ENCODE assay signal across 8 cellular contexts in genomic region chr6:28657756-28658465, GRCh38.
DNase-seq lines count a peak whose midpoint lies in the region; ATAC-seq, FAIRE-seq and TF ChIP-seq lines count a peak whose summit lies in the region.

No MANE protein-coding gene starts in this region.

- intact Hi-C loops in endothelial cell of umbilical vein (cut with micrococcal nuclease), result loop anchor here (1.0 to 10.0 kb wide), 4 partner anchors 10 to 443 kb away; no protein-coding TSS in a partner anchor

- peak overlapping the region; percentile 71 for H3K4me3 Mint-ChIP-seq in activated CD8-positive, alpha-beta T cell treated with anti-CD3 and anti-CD28 coated beads, Interleukin-2, amount 10 ng/mL, durations not matched to agents 7 days and 5 days

- H3K9me1 ChIP-seq in endothelial cell of umbilical vein (replicated peaks; ENCODE audit: control insufficient read depth, extremely low read depth, insufficient read depth, low read length), result no peaks in the 10 kb centered on the region

- ATAC-seq in HG02588 (IDR thresholded peaks at IDR 0.05; ENCODE audit: unreplicated experiment) (peak; percentile 53), GM18873 (IDR thresholded peaks at IDR 0.05; ENCODE audit: low FRiP score, unreplicated experiment) (no peak)
- peak; percentile 83 for ATAC-seq in activated CD8-positive, alpha-beta T cell treated with anti-CD3 and anti-CD28 coated beads, Interleukin-2, amount 10 ng/mL, durations not matched to agents 7 days and 5 days

- H3K9me3 ChIP-seq in endothelial cell of umbilical vein (replicated peaks; ENCODE audit: control insufficient read depth, insufficient read depth, low read length) (no peaks in the 10 kb centered on the region), muscle layer of colon (ENCODE audit: low read length) (no peaks in the 10 kb centered on the region), stomach smooth muscle (ENCODE audit: control insufficient read depth in 2 of 2, low read length in 2 of 2) (no peaks in the 10 kb centered on the region)

- H3K4me3 ChIP-seq in endothelial cell of umbilical vein (replicated peaks in 1 of 3; ENCODE audit: insufficient read depth in 1 of 3, low read depth in 1 of 3, low read length in 3 of 3) (peak overlapping the region; percentile 28 to 86 (median 83)), muscle layer of colon (ENCODE audit: low read depth in 1 of 2, low read length in 2 of 2) (peak overlapping the region; percentile 14 to 42), stomach smooth muscle (ENCODE audit: low read length in 2 of 2) (peak overlapping the region; percentile 51 to 71)

- no peaks in the 10 kb centered on the region for H3K79me2 ChIP-seq in endothelial cell of umbilical vein (ENCODE audit: control insufficient read depth, insufficient read depth, low read length)

- H3K9ac ChIP-seq in endothelial cell of umbilical vein (replicated peaks; ENCODE audit: extremely low read depth, insufficient read depth, low read length), result peak overlapping the region; percentile 26
- H3K9ac ChIP-seq in muscle layer of colon (ENCODE audit: low read length), result no peak overlapping the region
- H3K9ac ChIP-seq in stomach smooth muscle (ENCODE audit: low read length in 2 of 2), result no peak overlapping the region

- BruUV-seq in endothelial cell of umbilical vein (replicated peaks; lab: Mats Ljungman, UMichigan), result no TSS peak

- H3K9me3 Mint-ChIP-seq in activated CD8-positive, alpha-beta T cell treated with anti-CD3 and anti-CD28 coated beads, Interleukin-2, amount 10 ng/mL, durations not matched to agents 7 days and 5 days (ENCODE audit: insufficient read depth), result no peaks in the 10 kb centered on the region

- H3K27me3 ChIP-seq in endothelial cell of umbilical vein (ENCODE audit: control insufficient read depth in 2 of 2, insufficient read depth in 2 of 2, low read length in 2 of 2) (peaks cover 20 to 33% of the 10 kb centered on the region in 2 experiments), muscle layer of colon (ENCODE audit: control insufficient read depth in 1 of 2, insufficient read depth in 2 of 2, low read length in 2 of 2) (peaks cover 0 to 20% of the 10 kb centered on the region in 2 donors), stomach smooth muscle (ENCODE audit: control insufficient read depth in 1 of 2, insufficient read depth in 2 of 2, low read length in 2 of 2) (peaks cover 12 to 33% of the 10 kb centered on the region in 2 donors)

- dilution Hi-C loops in endothelial cell of umbilical vein (cut with MboI; ENCODE audit: extremely low pct_ligation_motif_present, low sequenced_read_pairs), result no loop called here

- peaks cover 3% of the 10 kb centered on the region for H3K36me3 Mint-ChIP-seq in activated CD8-positive, alpha-beta T cell treated with anti-CD3 and anti-CD28 coated beads, Interleukin-2, amount 10 ng/mL, durations not matched to agents 7 days and 5 days (ENCODE audit: low read depth)

- TF ChIP-seq CTCF in endothelial cell of umbilical vein (IDR thresholded peaks at IDR 0.05; ENCODE audit: extremely low read depth in 1 of 2, insufficient read depth in 1 of 2, low read depth in 1 of 2, low read length in 2 of 2), result no peak

- DNase-seq in D341Med (ENCODE audit: low spot score) (peak; percentile 72), NCI-H460 (ENCODE audit: extremely low read depth, low read depth) (peak; percentile 43), endothelial cell of umbilical vein (ENCODE audit: low read depth, low spot score) (peak; percentile 68)
- peak; percentile 67 for DNase-seq in activated CD8-positive, alpha-beta T cell treated with anti-CD3 and anti-CD28 coated beads, Interleukin-2, amount 10 ng/mL, durations not matched to agents 7 days and 5 days

- peak overlapping the region; percentile 96 for H3K4me2 ChIP-seq in endothelial cell of umbilical vein (ENCODE audit: insufficient read depth, low read length)

- POLR2A ChIA-PET in activated CD8-positive, alpha-beta T cell treated with anti-CD3 and anti-CD28 coated beads, Interleukin-2, amount 10 ng/mL, durations not matched to agents 7 days and 5 days (lab: Charles Lee), result no interaction called here
- POLR2A ChIA-PET in endothelial cell of umbilical vein (lab: Charles Lee), result no interaction called here

- H3K36me3 ChIP-seq in endothelial cell of umbilical vein (ENCODE audit: control insufficient read depth in 2 of 2, extremely low read depth in 1 of 2, insufficient read depth in 2 of 2, low read length in 2 of 2), result no peaks in the 10 kb centered on the region
- H3K36me3 ChIP-seq in muscle layer of colon (ENCODE audit: insufficient read depth, low read length), result no peaks in the 10 kb centered on the region
- H3K36me3 ChIP-seq in stomach smooth muscle (ENCODE audit: control insufficient read depth in 2 of 2, insufficient read depth in 2 of 2, low read length in 2 of 2), result no peaks in the 10 kb centered on the region

- peaks cover 50% of the 10 kb centered on the region for H3K27me3 Mint-ChIP-seq in activated CD8-positive, alpha-beta T cell treated with anti-CD3 and anti-CD28 coated beads, Interleukin-2, amount 10 ng/mL, durations not matched to agents 7 days and 5 days (ENCODE audit: low read depth)

- peak overlapping the region; percentile 74 for H3K27ac Mint-ChIP-seq in activated CD8-positive, alpha-beta T cell treated with anti-CD3 and anti-CD28 coated beads, Interleukin-2, amount 10 ng/mL, durations not matched to agents 7 days and 5 days

- no peak for TF ChIP-seq POLR2A in endothelial cell of umbilical vein (IDR thresholded peaks at IDR 0.05; ENCODE audit: low read depth, low read length)

- peak; percentile 47 for FAIRE-seq in endothelial cell of umbilical vein (lab: Jason Lieb, UNC)

- peaks cover 8% of the 10 kb centered on the region for H3K4me1 ChIP-seq in endothelial cell of umbilical vein (ENCODE audit: control insufficient read depth, extremely low read depth, insufficient read depth, low read length)
- H3K4me1 ChIP-seq in muscle layer of colon (ENCODE audit: insufficient read depth, low read length), result peaks cover 6% of the 10 kb centered on the region
- no peaks in the 10 kb centered on the region for H3K4me1 ChIP-seq in stomach smooth muscle (ENCODE audit: control insufficient read depth, insufficient read depth, low read length)

- no peaks in the 10 kb centered on the region for H4K20me1 ChIP-seq in endothelial cell of umbilical vein (replicated peaks; ENCODE audit: control insufficient read depth, extremely low read depth, insufficient read depth, low read length)

- H3K27ac ChIP-seq in endothelial cell of umbilical vein (ENCODE audit: insufficient read depth, low read depth, low read length) (no peak overlapping the region), muscle layer of colon (ENCODE audit: low read depth, low read length) (no peak overlapping the region), stomach smooth muscle (ENCODE audit: low read length) (no peak overlapping the region)

- CTCF ChIA-PET in activated CD8-positive, alpha-beta T cell treated with anti-CD3 and anti-CD28 coated beads, Interleukin-2, amount 10 ng/mL, durations not matched to agents 7 days and 5 days (lab: Charles Lee), result interaction anchor here (0.8 to 1.3 kb wide), 3 partner anchors 10 to 359 kb away, joined by 3 read pairs; no protein-coding TSS in a partner anchor
- CTCF ChIA-PET in endothelial cell of umbilical vein (lab: Charles Lee), result interaction anchor here (0.9 to 1.0 kb wide), 2 partner anchors 10 to 15 kb away, joined by 3 read pairs; no protein-coding TSS in a partner anchor

- H3K4me1 Mint-ChIP-seq in activated CD8-positive, alpha-beta T cell treated with anti-CD3 and anti-CD28 coated beads, Interleukin-2, amount 10 ng/mL, durations not matched to agents 7 days and 5 days (ENCODE audit: low read depth), result peaks cover 18% of the 10 kb centered on the region

- H2AFZ ChIP-seq in endothelial cell of umbilical vein (ENCODE audit: low read depth, low read length), result peak overlapping the region; percentile 79

TF ChIP-seq in endothelial cell of umbilical vein, 7 proteins besides CTCF, POLR2A, EP300 and RAD21:
- peak; percentile 15 for TF ChIP-seq GATA2 (IDR thresholded peaks at IDR 0.05; ENCODE audit: insufficient read depth, insufficient read length, low read depth, low read length)
- TF ChIP-seq EZH2 (IDR thresholded peaks at IDR 0.05; ENCODE audit: borderline replicate concordance, low read depth, low read length, severe bottlenecking), result no peak
- TF ChIP-seq JUN (IDR thresholded peaks at IDR 0.05; ENCODE audit: borderline replicate concordance, insufficient read depth, insufficient read length, low read depth), result no peak
- TF ChIP-seq MYC (IDR thresholded peaks at IDR 0.05; ENCODE audit: low read depth, low read length), result no peak

Comparison
In these comparisons a context has a peak if more than half of its experiments do, and no peak if none do; other contexts are left out.
1. H3K4me3 ChIP-seq: peak in every context shown above with its lines; median percentile 83 in endothelial cell of umbilical vein; 61 in stomach smooth muscle; 28 in muscle layer of colon.